In genomic region chr16:75322706-75323105, GRCh38 we compare ENCODE assay signal across 17 cellular contexts.
A peak's percentile ranks its signal among the peaks of the same experiment; 100 is the strongest.
DNase-seq lines count a peak whose midpoint lies in the region; ATAC-seq and TF ChIP-seq lines count a peak whose summit lies in the region.
"Had no signal": no experiment of that assay in that cellular context is flagged by ENCODE, and none has a peak within 500 bp of the region (broad histone marks: within the 10 kb centered on the region; RNA-seq: fewer than 3 reads in every experiment).

No MANE protein-coding gene starts in this region.

- peak; percentile 62 for DNase-seq in HCEC 1CT
- no peak for DNase-seq in RWPE2 (ENCODE audit: low spot score)
- DNase-seq in epithelial cell of prostate (ENCODE audit: low read depth, low spot score) = no peak
- peak; percentile 66 for DNase-seq in mesenchymal stem cell
- DNase-seq in NCI-H1092 (lab: John Stamatoyannopoulos, UW) = no peak
- DNase-seq in A673 (ENCODE audit: low spot score) = no peak
- no peak for DNase-seq in KG1 (lab: John Stamatoyannopoulos, UW)
- no peak for DNase-seq in Right ventricle myocardium inferior (ENCODE audit: missing footprints)
- DNase-seq: activated CD4-positive, alpha-beta T cell treated with anti-CD3 and anti-CD28 coated beads, Interleukin-2, amount 50 U/mL, for 1 hour; activated naive CD4-positive, alpha-beta T cell treated with anti-CD3 and anti-CD28 coated beads, Interleukin-2, amount 50 U/mL, for 16 hours; activated T-cell treated with anti-CD3 and anti-CD28 coated beads, Interleukin-2, amount 50 U/mL, for 1 hour; left ventricle myocardium superior; NCI-H2081; NCI-H510A treated with DMSO at 0.1 percent for 48 hours; ovary had no signal

- ATAC-seq in RWPE2 (ENCODE audit: low read depth) = peak; percentile 91
- ATAC-seq in Right ventricle myocardium inferior = no peak

- H3K9me3 ChIP-seq in RWPE2 (ENCODE audit: severe bottlenecking) (no peaks in the 10 kb centered on the region), mesenchymal stem cell (ENCODE audit: control insufficient read depth, low read length) (no peaks in the 10 kb centered on the region), A673 (ENCODE audit: low read depth, low read length, poor library complexity, severe bottlenecking) (no peaks in the 10 kb centered on the region)
- H3K9me3 ChIP-seq: ovary, suprapubic skin had no signal

- peak overlapping the region; percentile 73 for H3K27ac ChIP-seq in RWPE2 (ENCODE audit: poor library complexity, severe bottlenecking)
- peak overlapping the region; percentile 76 for H3K27ac ChIP-seq in epithelial cell of prostate
- no peak overlapping the region for H3K27ac ChIP-seq in mesenchymal stem cell (ENCODE audit: low read length, poor library complexity, severe bottlenecking)
- H3K27ac ChIP-seq in A673 (ENCODE audit: low read depth, low read length, poor library complexity, severe bottlenecking) = no peak overlapping the region
- H3K27ac ChIP-seq: ovary, suprapubic skin had no signal

- CTCF ChIA-PET in A673 (lab: Charles Lee) = no interaction called here

- H3K4me3 ChIP-seq in RWPE2 (ENCODE audit: severe bottlenecking) = no peak overlapping the region
- no peak overlapping the region for H3K4me3 ChIP-seq in mesenchymal stem cell (ENCODE audit: insufficient read depth in 1 of 2, low read depth in 1 of 2, low read length in 2 of 2)
- no peak overlapping the region for H3K4me3 ChIP-seq in A673 (ENCODE audit: low read depth, low read length, poor library complexity, severe bottlenecking)
- H3K4me3 ChIP-seq: ovary, skin epidermis, suprapubic skin had no signal

- peaks cover 32% of the 10 kb centered on the region for H3K4me1 ChIP-seq in RWPE2 (ENCODE audit: insufficient read depth, poor library complexity, severe bottlenecking)
- peaks cover 14% of the 10 kb centered on the region for H3K4me1 ChIP-seq in mesenchymal stem cell (ENCODE audit: control insufficient read depth, insufficient read depth, low read depth, low read length)
- peaks cover 28% of the 10 kb centered on the region for H3K4me1 ChIP-seq in A673 (ENCODE audit: insufficient read depth, low read length, poor library complexity, severe bottlenecking)

- no peak overlapping the region for H3K18ac ChIP-seq in mesenchymal stem cell (ENCODE audit: low read depth in 1 of 2, low read length in 2 of 2)

- H3K27me3 ChIP-seq in RWPE2 (ENCODE audit: insufficient read depth, poor library complexity, severe bottlenecking) (no peaks in the 10 kb centered on the region), mesenchymal stem cell (ENCODE audit: control insufficient read depth in 1 of 2, insufficient read depth in 1 of 2, low read length in 2 of 2) (no peaks in the 10 kb centered on the region), A673 (replicated peaks; ENCODE audit: insufficient read depth, low read depth, low read length, poor library complexity) (no peaks in the 10 kb centered on the region)
- H3K27me3 ChIP-seq: ovary, suprapubic skin had no signal

- intact Hi-C loops in A673 (cut with micrococcal nuclease; ENCODE audit: unreplicated experiment) (no loop called here), Right ventricle myocardium inferior (cut with DNase I) (no loop called here)

- WGBS in mesenchymal stem cell = 50% methylated on average over 3 of the region's 4 CpGs

- no peak overlapping the region for H2AK5ac ChIP-seq in mesenchymal stem cell (ENCODE audit: low read length, severe bottlenecking)

- TF ChIP-seq CTCF in RWPE2 (IDR thresholded peaks at IDR 0.05; ENCODE audit: poor library complexity, severe bottlenecking) = no peak
- TF ChIP-seq CTCF in A673 (conservative IDR thresholded peaks at IDR 0.05; ENCODE audit: low read depth, low read length) = no peak

- peaks cover 18% of the 10 kb centered on the region for H3K79me1 ChIP-seq in mesenchymal stem cell (replicated peaks; ENCODE audit: low read length, poor library complexity, severe bottlenecking)

- H2BK120ac ChIP-seq in mesenchymal stem cell (ENCODE audit: low read depth, low read length) = no peak overlapping the region

- BruUV-seq in A673 (replicated peaks; lab: Mats Ljungman, UMichigan) = no TSS peak

- no peak overlapping the region for H2BK12ac ChIP-seq in mesenchymal stem cell (ENCODE audit: low read length in 2 of 2)

- H4K91ac ChIP-seq in mesenchymal stem cell (ENCODE audit: low read length) = no peak overlapping the region

- POLR2A ChIA-PET in A673 (lab: Charles Lee; ENCODE audit: low non-redundant PET) = no interaction called here

- no peak overlapping the region for H3K4ac ChIP-seq in mesenchymal stem cell (ENCODE audit: low read depth in 1 of 2, low read length in 2 of 2)

- H3K23ac ChIP-seq in mesenchymal stem cell (ENCODE audit: low read length in 2 of 2) = no peak overlapping the region

- no peak overlapping the region for H4K8ac ChIP-seq in mesenchymal stem cell (ENCODE audit: low read length)

- H3K36me3 ChIP-seq in RWPE2 (ENCODE audit: low read depth) = peaks cover 5% of the 10 kb centered on the region; the same call in 1 of the 2 replicates
- H3K36me3 ChIP-seq in mesenchymal stem cell (ENCODE audit: control insufficient read depth in 1 of 2, insufficient read depth in 2 of 2, low read depth in 1 of 2, low read length in 2 of 2) = peaks cover 0 to 6% of the 10 kb centered on the region in 2 experiments
- no peaks in the 10 kb centered on the region for H3K36me3 ChIP-seq in A673 (ENCODE audit: insufficient read depth, low read length, poor library complexity, severe bottlenecking)
- H3K36me3 ChIP-seq: ovary, suprapubic skin had no signal

- no peak overlapping the region for H2BK5ac ChIP-seq in mesenchymal stem cell (ENCODE audit: low read depth, low read length, poor library complexity, severe bottlenecking)

- no peak overlapping the region for H2BK15ac ChIP-seq in mesenchymal stem cell (ENCODE audit: low read depth, poor library complexity, severe bottlenecking)

- no peak overlapping the region for H3K4me2 ChIP-seq in mesenchymal stem cell (ENCODE audit: low read length, poor library complexity, severe bottlenecking)

- peak overlapping the region; percentile 58 for H3K9ac ChIP-seq in mesenchymal stem cell (ENCODE audit: low read length)

- no peak overlapping the region for H3K14ac ChIP-seq in mesenchymal stem cell (ENCODE audit: low read length in 2 of 2)

- H2AFZ ChIP-seq in mesenchymal stem cell (ENCODE audit: low read depth, low read length) = no peak overlapping the region

Comparison
In these comparisons a context has a peak if more than half of its experiments do, and no peak if none do; other contexts are left out.
1. DNase-seq: peak in HCEC 1CT (single experiment) and mesenchymal stem cell (single experiment); none in RWPE2 (single experiment), epithelial cell of prostate (single experiment), NCI-H1092 (single experiment), A673 (single experiment), KG1 (single experiment) and Right ventricle myocardium inferior (single experiment).
2. H3K27ac ChIP-seq: peak in RWPE2 (single experiment) and epithelial cell of prostate (single experiment); none in mesenchymal stem cell (single experiment) and A673 (single experiment).